2 cellular contexts compared by ENCODE assay signal in the genomic region with DNA sequence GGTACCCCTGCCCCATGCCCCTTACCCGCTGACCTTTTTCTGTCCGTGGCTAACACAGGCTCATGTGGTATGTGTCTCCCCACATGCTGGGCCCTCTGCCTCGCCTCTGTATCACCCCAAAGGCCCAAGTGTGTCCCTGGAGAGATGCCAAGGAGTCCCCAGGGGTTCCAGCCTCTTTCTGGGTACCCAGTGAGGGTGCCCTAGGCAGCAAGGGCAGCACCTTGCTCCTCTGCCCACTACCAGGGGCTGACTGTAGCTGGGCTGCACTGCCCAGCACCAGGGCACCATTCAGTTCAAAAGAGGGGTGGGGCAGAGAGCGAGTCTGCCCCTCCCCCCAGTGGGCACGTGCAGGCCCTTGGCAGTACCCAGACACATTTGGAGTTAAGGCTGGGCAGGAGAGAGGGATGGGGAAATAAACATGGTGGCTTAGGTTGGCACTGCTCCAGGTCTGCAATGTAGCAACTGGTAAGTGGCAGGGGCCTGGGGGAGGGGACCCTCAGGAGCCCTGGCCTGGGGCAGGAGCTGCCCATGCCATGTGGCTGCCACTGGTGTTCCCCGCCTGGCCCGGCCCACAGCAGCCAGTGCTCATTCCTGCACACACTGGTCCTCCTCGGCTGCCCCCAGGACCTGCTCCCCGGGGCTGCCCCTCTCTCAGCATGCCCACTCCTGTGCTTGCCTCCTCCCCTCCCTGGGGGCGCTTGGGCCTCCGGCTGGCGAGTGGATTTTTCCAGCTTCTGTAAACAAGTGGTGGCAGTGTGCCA.
TF ChIP-seq lines count a peak whose summit lies in the region.

No MANE protein-coding gene starts in this region.

TF ChIP-seq in H1, 55 proteins besides CTCF, POLR2A, EP300 and RAD21:
- TF ChIP-seq KDM5A (IDR thresholded peaks at IDR 0.05; ENCODE audit: low read length) (no peak), KDM1A (IDR thresholded peaks at IDR 0.05; ENCODE audit: borderline replicate concordance, low read length) (no peak), EZH2 (IDR thresholded peaks at IDR 0.05; ENCODE audit: low read depth, low read length, severe bottlenecking) (no peak), CTBP2 (IDR thresholded peaks at IDR 0.05; ENCODE audit: borderline replicate concordance, insufficient read depth, insufficient read length, low read length) (no peak), GABPA (IDR thresholded peaks at IDR 0.05; ENCODE audit: borderline replicate concordance, insufficient read depth, low read length) (no peak), SIX5 (IDR thresholded peaks at IDR 0.05; ENCODE audit: low read depth, low read length) (no peak), BACH1 (IDR thresholded peaks at IDR 0.05; ENCODE audit: low read length) (no peak), SRF (IDR thresholded peaks at IDR 0.05; ENCODE audit: low read depth, low read length) (no peak), RNF2 (IDR thresholded peaks at IDR 0.05; ENCODE audit: borderline replicate concordance, low read depth, low read length, missing control alignments, poor library complexity, severe bottlenecking) (no peak), PHF8 (conservative IDR thresholded peaks at IDR 0.05; ENCODE audit: low read depth, low read length) (no peak), HDAC2 (IDR thresholded peaks at IDR 0.05; ENCODE audit: borderline replicate concordance in 1 of 2, low read depth in 2 of 2, low read length in 2 of 2) (no peak), CBX5 (IDR thresholded peaks at IDR 0.05; ENCODE audit: low read depth, low read length) (no peak), CREB1 (IDR thresholded peaks at IDR 0.05) (no peak), SIRT6 (IDR thresholded peaks at IDR 0.05; ENCODE audit: low read length) (no peak), SP4 (IDR thresholded peaks at IDR 0.05; ENCODE audit: low read length) (no peak), NANOG (IDR thresholded peaks at IDR 0.05; ENCODE audit: insufficient read depth, low read depth, low read length, poor library complexity, severe bottlenecking) (no peak), EGR1 (IDR thresholded peaks at IDR 0.05; ENCODE audit: borderline replicate concordance, low read depth, low read length) (no peak)
- TF ChIP-seq, protein P1, sequence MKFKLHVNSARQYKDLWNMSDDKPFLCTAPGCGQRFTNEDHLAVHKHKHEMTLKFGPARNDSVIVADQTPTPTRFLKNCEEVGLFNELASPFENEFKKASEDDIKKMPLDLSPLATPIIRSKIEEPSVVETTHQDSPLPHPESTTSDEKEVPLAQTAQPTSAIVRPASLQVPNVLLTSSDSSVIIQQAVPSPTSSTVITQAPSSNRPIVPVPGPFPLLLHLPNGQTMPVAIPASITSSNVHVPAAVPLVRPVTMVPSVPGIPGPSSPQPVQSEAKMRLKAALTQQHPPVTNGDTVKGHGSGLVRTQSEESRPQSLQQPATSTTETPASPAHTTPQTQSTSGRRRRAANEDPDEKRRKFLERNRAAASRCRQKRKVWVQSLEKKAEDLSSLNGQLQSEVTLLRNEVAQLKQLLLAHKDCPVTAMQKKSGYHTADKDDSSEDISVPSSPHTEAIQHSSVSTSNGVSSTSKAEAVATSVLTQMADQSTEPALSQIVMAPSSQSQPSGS (IDR thresholded peaks at IDR 0.05; ENCODE audit: low read length), result no peak
- TF ChIP-seq, protein P2, sequence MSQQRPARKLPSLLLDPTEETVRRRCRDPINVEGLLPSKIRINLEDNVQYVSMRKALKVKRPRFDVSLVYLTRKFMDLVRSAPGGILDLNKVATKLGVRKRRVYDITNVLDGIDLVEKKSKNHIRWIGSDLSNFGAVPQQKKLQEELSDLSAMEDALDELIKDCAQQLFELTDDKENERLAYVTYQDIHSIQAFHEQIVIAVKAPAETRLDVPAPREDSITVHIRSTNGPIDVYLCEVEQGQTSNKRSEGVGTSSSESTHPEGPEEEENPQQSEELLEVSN (IDR thresholded peaks at IDR 0.05), result no peak

TF ChIP-seq in neural cell, 6 proteins besides CTCF, POLR2A, EP300 and RAD21:
- TF ChIP-seq SMC3 (conservative IDR thresholded peaks at IDR 0.05; ENCODE audit: poor library complexity) (no peak), EZH2 (IDR thresholded peaks at IDR 0.05; ENCODE audit: borderline replicate concordance, insufficient read depth, low read length, poor library complexity, severe bottlenecking) (no peak), TAF1 (IDR thresholded peaks at IDR 0.05; ENCODE audit: low read depth) (no peak), MXI1 (conservative IDR thresholded peaks at IDR 0.05; ENCODE audit: poor library complexity, severe bottlenecking) (no peak), POLR2AphosphoS5 (IDR thresholded peaks at IDR 0.05) (no peak)
- TF ChIP-seq, protein P3, sequence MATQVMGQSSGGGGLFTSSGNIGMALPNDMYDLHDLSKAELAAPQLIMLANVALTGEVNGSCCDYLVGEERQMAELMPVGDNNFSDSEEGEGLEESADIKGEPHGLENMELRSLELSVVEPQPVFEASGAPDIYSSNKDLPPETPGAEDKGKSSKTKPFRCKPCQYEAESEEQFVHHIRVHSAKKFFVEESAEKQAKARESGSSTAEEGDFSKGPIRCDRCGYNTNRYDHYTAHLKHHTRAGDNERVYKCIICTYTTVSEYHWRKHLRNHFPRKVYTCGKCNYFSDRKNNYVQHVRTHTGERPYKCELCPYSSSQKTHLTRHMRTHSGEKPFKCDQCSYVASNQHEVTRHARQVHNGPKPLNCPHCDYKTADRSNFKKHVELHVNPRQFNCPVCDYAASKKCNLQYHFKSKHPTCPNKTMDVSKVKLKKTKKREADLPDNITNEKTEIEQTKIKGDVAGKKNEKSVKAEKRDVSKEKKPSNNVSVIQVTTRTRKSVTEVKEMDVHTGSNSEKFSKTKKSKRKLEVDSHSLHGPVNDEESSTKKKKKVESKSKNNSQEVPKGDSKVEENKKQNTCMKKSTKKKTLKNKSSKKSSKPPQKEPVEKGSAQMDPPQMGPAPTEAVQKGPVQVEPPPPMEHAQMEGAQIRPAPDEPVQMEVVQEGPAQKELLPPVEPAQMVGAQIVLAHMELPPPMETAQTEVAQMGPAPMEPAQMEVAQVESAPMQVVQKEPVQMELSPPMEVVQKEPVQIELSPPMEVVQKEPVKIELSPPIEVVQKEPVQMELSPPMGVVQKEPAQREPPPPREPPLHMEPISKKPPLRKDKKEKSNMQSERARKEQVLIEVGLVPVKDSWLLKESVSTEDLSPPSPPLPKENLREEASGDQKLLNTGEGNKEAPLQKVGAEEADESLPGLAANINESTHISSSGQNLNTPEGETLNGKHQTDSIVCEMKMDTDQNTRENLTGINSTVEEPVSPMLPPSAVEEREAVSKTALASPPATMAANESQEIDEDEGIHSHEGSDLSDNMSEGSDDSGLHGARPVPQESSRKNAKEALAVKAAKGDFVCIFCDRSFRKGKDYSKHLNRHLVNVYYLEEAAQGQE (IDR thresholded peaks at IDR 0.05; ENCODE audit: borderline replicate concordance), result no peak
TF ChIP-seq in neural cell: peak in this region for 0.
